Comparison of ENCODE assay signal across 1 cellular context in the genomic region with DNA sequence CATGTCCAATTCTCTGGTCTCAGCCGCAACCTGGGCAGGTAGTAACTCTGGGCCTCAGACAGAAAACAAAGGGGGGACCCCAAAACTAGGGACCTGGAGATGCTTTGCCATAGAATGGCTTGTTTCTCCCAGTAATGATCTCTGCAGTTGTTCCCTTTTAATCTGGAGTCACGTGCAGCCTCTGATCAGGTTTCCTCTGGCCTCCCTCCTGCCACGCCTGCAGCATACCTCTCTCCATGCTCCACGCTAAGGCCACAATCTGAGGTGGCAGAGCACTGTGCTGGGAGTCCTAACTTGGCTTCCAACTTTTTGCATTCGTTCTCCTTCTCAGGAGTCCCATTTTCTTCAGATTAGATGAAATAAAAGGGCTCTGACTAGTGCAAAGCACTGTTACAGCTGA.
TF ChIP-seq lines count a peak whose summit lies in the region.

No MANE protein-coding gene starts in this region.

TF ChIP-seq in HEK293, 187 proteins besides CTCF, POLR2A, EP300 and RAD21 (continued from another document):
- TF ChIP-seq, protein P1, sequence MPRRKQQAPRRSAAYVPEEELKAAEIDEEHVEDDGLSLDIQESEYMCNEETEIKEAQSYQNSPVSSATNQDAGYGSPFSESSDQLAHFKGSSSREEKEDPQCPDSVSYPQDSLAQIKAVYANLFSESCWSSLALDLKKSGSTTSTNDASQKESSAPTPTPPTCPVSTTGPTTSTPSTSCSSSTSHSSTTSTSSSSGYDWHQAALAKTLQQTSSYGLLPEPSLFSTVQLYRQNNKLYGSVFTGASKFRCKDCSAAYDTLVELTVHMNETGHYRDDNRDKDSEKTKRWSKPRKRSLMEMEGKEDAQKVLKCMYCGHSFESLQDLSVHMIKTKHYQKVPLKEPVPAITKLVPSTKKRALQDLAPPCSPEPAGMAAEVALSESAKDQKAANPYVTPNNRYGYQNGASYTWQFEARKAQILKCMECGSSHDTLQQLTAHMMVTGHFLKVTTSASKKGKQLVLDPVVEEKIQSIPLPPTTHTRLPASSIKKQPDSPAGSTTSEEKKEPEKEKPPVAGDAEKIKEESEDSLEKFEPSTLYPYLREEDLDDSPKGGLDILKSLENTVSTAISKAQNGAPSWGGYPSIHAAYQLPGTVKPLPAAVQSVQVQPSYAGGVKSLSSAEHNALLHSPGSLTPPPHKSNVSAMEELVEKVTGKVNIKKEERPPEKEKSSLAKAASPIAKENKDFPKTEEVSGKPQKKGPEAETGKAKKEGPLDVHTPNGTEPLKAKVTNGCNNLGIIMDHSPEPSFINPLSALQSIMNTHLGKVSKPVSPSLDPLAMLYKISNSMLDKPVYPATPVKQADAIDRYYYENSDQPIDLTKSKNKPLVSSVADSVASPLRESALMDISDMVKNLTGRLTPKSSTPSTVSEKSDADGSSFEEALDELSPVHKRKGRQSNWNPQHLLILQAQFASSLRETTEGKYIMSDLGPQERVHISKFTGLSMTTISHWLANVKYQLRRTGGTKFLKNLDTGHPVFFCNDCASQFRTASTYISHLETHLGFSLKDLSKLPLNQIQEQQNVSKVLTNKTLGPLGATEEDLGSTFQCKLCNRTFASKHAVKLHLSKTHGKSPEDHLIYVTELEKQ (tag by site-specific recombination; IDR thresholded peaks at IDR 0.05; ENCODE audit: borderline replicate concordance) = no peak
- TF ChIP-seq ZBTB17 (tag by site-specific recombination; IDR thresholded peaks at IDR 0.05) (peak; percentile 64), ZIC2 (tag by site-specific recombination; IDR thresholded peaks at IDR 0.05) (peak; percentile 36; the same call in 1 of the 2 replicates), ZNF48 (tag by site-specific recombination; IDR thresholded peaks at IDR 0.05) (no peak), HOXD13 (CRISPR knock-in tag; IDR thresholded peaks at IDR 0.05; ENCODE audit: borderline replicate concordance) (no peak), GLIS1 (tag by site-specific recombination; IDR thresholded peaks at IDR 0.05) (peak; percentile 69; the same call in 1 of the 2 replicates), ZNF10 (tag by site-specific recombination; IDR thresholded peaks at IDR 0.05) (peak; percentile 51; the same call in 1 of the 2 replicates), ZNF19 (tag by site-specific recombination; IDR thresholded peaks at IDR 0.05; ENCODE audit: low read depth) (no peak), ZNF621 (tag by site-specific recombination; IDR thresholded peaks at IDR 0.05) (no peak), ZNF776 (tag by site-specific recombination; IDR thresholded peaks at IDR 0.05; ENCODE audit: borderline replicate concordance) (no peak), SETDB1 (IDR thresholded peaks at IDR 0.05; ENCODE audit: insufficient read length, low read length) (no peak), ZNF157 (tag by site-specific recombination; IDR thresholded peaks at IDR 0.05) (no peak), ZFP41 (tag by site-specific recombination; IDR thresholded peaks at IDR 0.05; ENCODE audit: borderline replicate concordance) (no peak), SP7 (tag by site-specific recombination; IDR thresholded peaks at IDR 0.05) (peak; percentile 43; the same call in 1 of the 2 replicates), BCL11A (tag by site-specific recombination; IDR thresholded peaks at IDR 0.05; ENCODE audit: low read depth) (no peak), ZNF404 (tag by site-specific recombination; IDR thresholded peaks at IDR 0.05) (no peak), ZNF529 (tag by site-specific recombination; IDR thresholded peaks at IDR 0.05; ENCODE audit: insufficient replicate concordance) (no peak), ZNF664 (tag by site-specific recombination; IDR thresholded peaks at IDR 0.05) (no peak), ZNF354C (tag by site-specific recombination; IDR thresholded peaks at IDR 0.05; ENCODE audit: borderline replicate concordance, low read depth) (no peak), YY2 (tag by site-specific recombination; IDR thresholded peaks at IDR 0.05) (no peak), ZNF571 (tag by site-specific recombination; IDR thresholded peaks at IDR 0.05) (no peak), ZSCAN16 (tag by site-specific recombination; IDR thresholded peaks at IDR 0.05) (no peak), MYNN (tag by site-specific recombination; IDR thresholded peaks at IDR 0.05; ENCODE audit: borderline replicate concordance) (no peak), ZNF610 (tag by site-specific recombination; IDR thresholded peaks at IDR 0.05; ENCODE audit: borderline replicate concordance) (no peak), ZNF391 (tag by site-specific recombination; IDR thresholded peaks at IDR 0.05; ENCODE audit: borderline replicate concordance, low read depth) (no peak), EGR2 (tag by site-specific recombination; IDR thresholded peaks at IDR 0.05; ENCODE audit: low read depth) (no peak), SALL2 (tag by site-specific recombination; IDR thresholded peaks at IDR 0.05; ENCODE audit: borderline replicate concordance) (no peak), ZNF23 (tag by site-specific recombination; IDR thresholded peaks at IDR 0.05; ENCODE audit: borderline replicate concordance) (no peak), ZNF394 (tag by site-specific recombination; IDR thresholded peaks at IDR 0.05; ENCODE audit: borderline replicate concordance) (no peak), ZFP37 (tag by site-specific recombination; IDR thresholded peaks at IDR 0.05) (no peak), ZNF600 (tag by site-specific recombination; IDR thresholded peaks at IDR 0.05) (0 out of 2 replicates have a peak, but pooled peaks have one; percentile 44), KLF1 (tag by site-specific recombination; IDR thresholded peaks at IDR 0.05) (no peak), ZNF266 (tag by site-specific recombination; IDR thresholded peaks at IDR 0.05; ENCODE audit: low read depth) (no peak), ZNF624 (tag by site-specific recombination; IDR thresholded peaks at IDR 0.05) (no peak), ZBTB21 (tag by site-specific recombination; IDR thresholded peaks at IDR 0.05) (no peak), ZNF366 (tag by site-specific recombination; conservative IDR thresholded peaks at IDR 0.05) (peak; percentile 27; the same call in 1 of the 2 replicates), REPIN1 (tag by site-specific recombination; IDR thresholded peaks at IDR 0.05; ENCODE audit: low read depth) (no peak), ZNF837 (tag by site-specific recombination; IDR thresholded peaks at IDR 0.05) (no peak), GLIS2 (tag by site-specific recombination; IDR thresholded peaks at IDR 0.05) (no peak), ZFP69B (tag by site-specific recombination; IDR thresholded peaks at IDR 0.05) (peak; percentile 57)
- TF ChIP-seq, protein P2, sequence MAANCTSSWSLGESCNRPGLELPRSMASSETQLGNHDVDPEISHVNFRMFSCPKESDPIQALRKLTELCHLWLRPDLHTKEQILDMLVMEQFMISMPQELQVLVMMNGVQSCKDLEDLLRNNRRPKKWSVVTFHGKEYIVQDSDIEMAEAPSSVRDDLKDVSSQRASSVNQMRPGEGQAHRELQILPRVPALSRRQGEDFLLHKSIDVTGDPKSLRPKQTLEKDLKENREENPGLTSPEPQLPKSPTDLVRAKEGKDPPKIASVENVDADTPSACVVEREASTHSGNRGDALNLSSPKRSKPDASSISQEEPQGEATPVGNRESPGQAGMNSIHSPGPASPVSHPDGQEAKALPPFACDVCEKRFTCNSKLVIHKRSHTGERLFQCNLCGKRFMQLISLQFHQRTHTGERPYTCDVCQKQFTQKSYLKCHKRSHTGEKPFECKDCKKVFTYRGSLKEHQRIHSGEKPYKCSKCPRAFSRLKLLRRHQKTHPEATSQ (tag by site-specific recombination; IDR thresholded peaks at IDR 0.05) = no peak
- TF ChIP-seq, protein P3, sequence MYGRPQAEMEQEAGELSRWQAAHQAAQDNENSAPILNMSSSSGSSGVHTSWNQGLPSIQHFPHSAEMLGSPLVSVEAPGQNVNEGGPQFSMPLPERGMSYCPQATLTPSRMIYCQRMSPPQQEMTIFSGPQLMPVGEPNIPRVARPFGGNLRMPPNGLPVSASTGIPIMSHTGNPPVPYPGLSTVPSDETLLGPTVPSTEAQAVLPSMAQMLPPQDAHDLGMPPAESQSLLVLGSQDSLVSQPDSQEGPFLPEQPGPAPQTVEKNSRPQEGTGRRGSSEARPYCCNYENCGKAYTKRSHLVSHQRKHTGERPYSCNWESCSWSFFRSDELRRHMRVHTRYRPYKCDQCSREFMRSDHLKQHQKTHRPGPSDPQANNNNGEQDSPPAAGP (tag by site-specific recombination; IDR thresholded peaks at IDR 0.05) = peak; percentile 37; the same call in 1 of the 2 replicates
- TF ChIP-seq, protein P4, sequence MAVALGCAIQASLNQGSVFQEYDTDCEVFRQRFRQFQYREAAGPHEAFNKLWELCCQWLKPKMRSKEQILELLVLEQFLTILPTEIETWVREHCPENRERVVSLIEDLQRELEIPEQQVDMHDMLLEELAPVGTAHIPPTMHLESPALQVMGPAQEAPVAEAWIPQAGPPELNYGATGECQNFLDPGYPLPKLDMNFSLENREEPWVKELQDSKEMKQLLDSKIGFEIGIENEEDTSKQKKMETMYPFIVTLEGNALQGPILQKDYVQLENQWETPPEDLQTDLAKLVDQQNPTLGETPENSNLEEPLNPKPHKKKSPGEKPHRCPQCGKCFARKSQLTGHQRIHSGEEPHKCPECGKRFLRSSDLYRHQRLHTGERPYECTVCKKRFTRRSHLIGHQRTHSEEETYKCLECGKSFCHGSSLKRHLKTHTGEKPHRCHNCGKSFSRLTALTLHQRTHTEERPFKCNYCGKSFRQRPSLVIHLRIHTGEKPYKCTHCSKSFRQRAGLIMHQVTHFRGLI (tag by site-specific recombination; IDR thresholded peaks at IDR 0.05) = no peak
- TF ChIP-seq, protein P5, sequence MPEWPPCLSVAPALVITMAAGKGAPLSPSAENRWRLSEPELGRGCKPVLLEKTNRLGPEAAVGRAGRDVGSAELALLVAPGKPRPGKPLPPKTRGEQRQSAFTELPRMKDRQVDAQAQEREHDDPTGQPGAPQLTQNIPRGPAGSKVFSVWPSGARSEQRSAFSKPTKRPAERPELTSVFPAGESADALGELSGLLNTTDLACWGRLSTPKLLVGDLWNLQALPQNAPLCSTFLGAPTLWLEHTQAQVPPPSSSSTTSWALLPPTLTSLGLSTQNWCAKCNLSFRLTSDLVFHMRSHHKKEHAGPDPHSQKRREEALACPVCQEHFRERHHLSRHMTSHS (tag by site-specific recombination; IDR thresholded peaks at IDR 0.05) = no peak
- TF ChIP-seq, protein P6, sequence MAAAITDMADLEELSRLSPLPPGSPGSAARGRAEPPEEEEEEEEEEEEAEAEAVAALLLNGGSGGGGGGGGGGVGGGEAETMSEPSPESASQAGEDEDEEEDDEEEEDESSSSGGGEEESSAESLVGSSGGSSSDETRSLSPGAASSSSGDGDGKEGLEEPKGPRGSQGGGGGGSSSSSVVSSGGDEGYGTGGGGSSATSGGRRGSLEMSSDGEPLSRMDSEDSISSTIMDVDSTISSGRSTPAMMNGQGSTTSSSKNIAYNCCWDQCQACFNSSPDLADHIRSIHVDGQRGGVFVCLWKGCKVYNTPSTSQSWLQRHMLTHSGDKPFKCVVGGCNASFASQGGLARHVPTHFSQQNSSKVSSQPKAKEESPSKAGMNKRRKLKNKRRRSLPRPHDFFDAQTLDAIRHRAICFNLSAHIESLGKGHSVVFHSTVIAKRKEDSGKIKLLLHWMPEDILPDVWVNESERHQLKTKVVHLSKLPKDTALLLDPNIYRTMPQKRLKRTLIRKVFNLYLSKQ (tag by site-specific recombination; IDR thresholded peaks at IDR 0.05; ENCODE audit: borderline replicate concordance) = no peak
- TF ChIP-seq, protein P7, sequence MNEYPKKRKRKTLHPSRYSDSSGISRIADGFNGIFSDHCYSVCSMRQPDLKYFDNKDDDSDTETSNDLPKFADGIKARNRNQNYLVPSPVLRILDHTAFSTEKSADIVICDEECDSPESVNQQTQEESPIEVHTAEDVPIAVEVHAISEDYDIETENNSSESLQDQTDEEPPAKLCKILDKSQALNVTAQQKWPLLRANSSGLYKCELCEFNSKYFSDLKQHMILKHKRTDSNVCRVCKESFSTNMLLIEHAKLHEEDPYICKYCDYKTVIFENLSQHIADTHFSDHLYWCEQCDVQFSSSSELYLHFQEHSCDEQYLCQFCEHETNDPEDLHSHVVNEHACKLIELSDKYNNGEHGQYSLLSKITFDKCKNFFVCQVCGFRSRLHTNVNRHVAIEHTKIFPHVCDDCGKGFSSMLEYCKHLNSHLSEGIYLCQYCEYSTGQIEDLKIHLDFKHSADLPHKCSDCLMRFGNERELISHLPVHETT (tag by site-specific recombination; IDR thresholded peaks at IDR 0.05) = no peak
- TF ChIP-seq, protein P8, sequence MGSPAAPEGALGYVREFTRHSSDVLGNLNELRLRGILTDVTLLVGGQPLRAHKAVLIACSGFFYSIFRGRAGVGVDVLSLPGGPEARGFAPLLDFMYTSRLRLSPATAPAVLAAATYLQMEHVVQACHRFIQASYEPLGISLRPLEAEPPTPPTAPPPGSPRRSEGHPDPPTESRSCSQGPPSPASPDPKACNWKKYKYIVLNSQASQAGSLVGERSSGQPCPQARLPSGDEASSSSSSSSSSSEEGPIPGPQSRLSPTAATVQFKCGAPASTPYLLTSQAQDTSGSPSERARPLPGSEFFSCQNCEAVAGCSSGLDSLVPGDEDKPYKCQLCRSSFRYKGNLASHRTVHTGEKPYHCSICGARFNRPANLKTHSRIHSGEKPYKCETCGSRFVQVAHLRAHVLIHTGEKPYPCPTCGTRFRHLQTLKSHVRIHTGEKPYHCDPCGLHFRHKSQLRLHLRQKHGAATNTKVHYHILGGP (tag by site-specific recombination; IDR thresholded peaks at IDR 0.05) = no peak
- TF ChIP-seq, protein P9, sequence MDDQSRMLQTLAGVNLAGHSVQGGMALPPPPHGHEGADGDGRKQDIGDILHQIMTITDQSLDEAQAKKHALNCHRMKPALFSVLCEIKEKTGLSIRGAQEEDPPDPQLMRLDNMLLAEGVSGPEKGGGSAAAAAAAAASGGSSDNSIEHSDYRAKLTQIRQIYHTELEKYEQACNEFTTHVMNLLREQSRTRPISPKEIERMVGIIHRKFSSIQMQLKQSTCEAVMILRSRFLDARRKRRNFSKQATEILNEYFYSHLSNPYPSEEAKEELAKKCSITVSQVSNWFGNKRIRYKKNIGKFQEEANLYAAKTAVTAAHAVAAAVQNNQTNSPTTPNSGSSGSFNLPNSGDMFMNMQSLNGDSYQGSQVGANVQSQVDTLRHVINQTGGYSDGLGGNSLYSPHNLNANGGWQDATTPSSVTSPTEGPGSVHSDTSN (CRISPR knock-in tag; IDR thresholded peaks at IDR 0.05) = no peak
